ENCODE assay signal across 9 cellular contexts in genomic region chr22:40204331-40205116, GRCh38. TPM values are rescaled to one million over a fixed set of nuclear protein-coding genes. Genes with fewer than 3 reads are reported as not detected.
DNase-seq lines count a peak whose midpoint lies in the region; ATAC-seq and TF ChIP-seq lines count a peak whose summit lies in the region.
"Had no signal": no experiment of that assay in that cellular context is flagged by ENCODE, and none has a peak within 500 bp of the region (broad histone marks: within the 10 kb centered on the region; RNA-seq: fewer than 3 reads in every experiment).

No MANE protein-coding gene starts in this region.

- H3K9me3 Mint-ChIP-seq in activated CD8-positive, alpha-beta memory T cell treated with anti-CD3 and anti-CD28 coated beads, Interleukin-2, amount 10 ng/mL, durations not matched to agents 7 days and 5 days (ENCODE audit: low read depth): no peaks in the 10 kb centered on the region
- H3K9me3 Mint-ChIP-seq: CD14-positive monocyte had no signal

- no peaks in the 10 kb centered on the region for H3K36me3 ChIP-seq in thoracic aorta

- no peak for TF ChIP-seq POLR2A in lower leg skin (IDR thresholded peaks at IDR 0.05)

- H3K9me3 ChIP-seq in thoracic aorta: no peaks in the 10 kb centered on the region

- intact Hi-C loops in lower leg skin (cut with DNase I; ENCODE audit: low total_unique reads): no loop called here

- no peak overlapping the region for H3K4me3 Mint-ChIP-seq in activated CD8-positive, alpha-beta memory T cell treated with anti-CD3 and anti-CD28 coated beads, Interleukin-2, amount 10 ng/mL, durations not matched to agents 7 days and 5 days
- H3K4me3 Mint-ChIP-seq: CD14-positive monocyte had no signal

- peaks cover 52% of the 10 kb centered on the region for H3K4me1 Mint-ChIP-seq in activated CD8-positive, alpha-beta memory T cell treated with anti-CD3 and anti-CD28 coated beads, Interleukin-2, amount 10 ng/mL, durations not matched to agents 7 days and 5 days

- peaks cover 42 to 53% of the 10 kb centered on the region in 2 donors for H3K4me1 ChIP-seq in thoracic aorta (ENCODE audit: control insufficient read depth in 1 of 2, low read depth in 2 of 2)

- no peaks in the 10 kb centered on the region for H3K27me3 Mint-ChIP-seq in activated CD8-positive, alpha-beta memory T cell treated with anti-CD3 and anti-CD28 coated beads, Interleukin-2, amount 10 ng/mL, durations not matched to agents 7 days and 5 days

- WGBS in lower leg skin, 2 donors: 50 to 63% methylated on average over 4 of the region's 4 CpGs

- no peak for ATAC-seq in activated CD8-positive, alpha-beta memory T cell treated with anti-CD3 and anti-CD28 coated beads, Interleukin-2, amount 10 ng/mL, durations not matched to agents 7 days and 5 days
- ATAC-seq in thoracic aorta (ENCODE audit: insufficient number of reproducible peaks, low FRiP score, low read depth) (peak; percentile 35), HG03108 (IDR thresholded peaks at IDR 0.05; ENCODE audit: unreplicated experiment) (no peak)

- CTCF ChIA-PET in activated CD8-positive, alpha-beta memory T cell treated with anti-CD3 and anti-CD28 coated beads, Interleukin-2, amount 10 ng/mL, durations not matched to agents 7 days and 5 days (lab: Charles Lee): no interaction called here

- no peak for TF ChIP-seq CTCF in thoracic aorta (IDR thresholded peaks at IDR 0.05)
- TF ChIP-seq CTCF in lower leg skin (IDR thresholded peaks at IDR 0.05): no peak

- H3K36me3 Mint-ChIP-seq in activated CD8-positive, alpha-beta memory T cell treated with anti-CD3 and anti-CD28 coated beads, Interleukin-2, amount 10 ng/mL, durations not matched to agents 7 days and 5 days: peaks cover 4% of the 10 kb centered on the region

- peak overlapping the region; percentile 63 to 79 for H3K27ac ChIP-seq in thoracic aorta

- H3K4me3 ChIP-seq in thoracic aorta (peak overlapping the region; percentile 26), lower leg skin (ENCODE audit: low read depth, poor library complexity, severe bottlenecking) (no peak overlapping the region)

- peak overlapping the region; percentile 26 for H3K27ac Mint-ChIP-seq in activated CD8-positive, alpha-beta memory T cell treated with anti-CD3 and anti-CD28 coated beads, Interleukin-2, amount 10 ng/mL, durations not matched to agents 7 days and 5 days

- DNase-seq in activated CD8-positive, alpha-beta memory T cell treated with anti-CD3 and anti-CD28 coated beads, Interleukin-2, amount 10 ng/mL, durations not matched to agents 7 days and 5 days: no peak
- DNase-seq in activated CD8-positive, alpha-beta memory T cell treated with anti-CD3 and anti-CD28 coated beads for 24 hours: no peak
- DNase-seq in amniotic epithelial cell (ENCODE audit: low read depth) (peak; percentile 67), hepatic stellate cell (ENCODE audit: low spot score) (peak; percentile 76), thoracic aorta (ENCODE audit: low spot score) (no peak), lower leg skin (ENCODE audit: low spot score in 2 of 2) (no peak)
- DNase-seq in activated effector memory CD4-positive, alpha-beta T cell treated with Interleukin-2 at 50 U/mL for 16 hours: no peak

- H3K27me3 ChIP-seq in thoracic aorta (replicated peaks; ENCODE audit: insufficient read depth): no peaks in the 10 kb centered on the region

RNA-seq across cellular contexts. Expression of gene TNRC6B, which starts 26.8 kb away (rescaled TPM):
- total RNA-seq in activated CD8-positive, alpha-beta memory T cell treated with anti-CD3 and anti-CD28 coated beads, Interleukin-2, amount 10 ng/mL, durations not matched to agents 7 days and 5 days: 10 to 100 TPM; 40.0 to 72.5 TPM
- 10 to 100 TPM; 58.5 to 98.0 TPM for total RNA-seq in thoracic aorta
- total RNA-seq in lower leg skin: 100 to 1,000 TPM in 1 of 4 donors, 10 to 100 TPM in 3; 41.8 to 109 (median 48.2) TPM

Comparison
In these comparisons a context has a peak if more than half of its experiments do, and no peak if none do; other contexts are left out.
1. DNase-seq: peak in amniotic epithelial cell (single experiment) and hepatic stellate cell (single experiment); none in activated CD8-positive, alpha-beta memory T cell treated with anti-CD3 and anti-CD28 coated beads, Interleukin-2, amount 10 ng/mL, durations not matched to agents 7 days and 5 days (single experiment), activated CD8-positive, alpha-beta memory T cell treated with anti-CD3 and anti-CD28 coated beads for 24 hours (single experiment), thoracic aorta (single experiment), activated effector memory CD4-positive, alpha-beta T cell treated with Interleukin-2 at 50 U/mL for 16 hours (single experiment) and lower leg skin (0 of 2).